In the genomic region with DNA sequence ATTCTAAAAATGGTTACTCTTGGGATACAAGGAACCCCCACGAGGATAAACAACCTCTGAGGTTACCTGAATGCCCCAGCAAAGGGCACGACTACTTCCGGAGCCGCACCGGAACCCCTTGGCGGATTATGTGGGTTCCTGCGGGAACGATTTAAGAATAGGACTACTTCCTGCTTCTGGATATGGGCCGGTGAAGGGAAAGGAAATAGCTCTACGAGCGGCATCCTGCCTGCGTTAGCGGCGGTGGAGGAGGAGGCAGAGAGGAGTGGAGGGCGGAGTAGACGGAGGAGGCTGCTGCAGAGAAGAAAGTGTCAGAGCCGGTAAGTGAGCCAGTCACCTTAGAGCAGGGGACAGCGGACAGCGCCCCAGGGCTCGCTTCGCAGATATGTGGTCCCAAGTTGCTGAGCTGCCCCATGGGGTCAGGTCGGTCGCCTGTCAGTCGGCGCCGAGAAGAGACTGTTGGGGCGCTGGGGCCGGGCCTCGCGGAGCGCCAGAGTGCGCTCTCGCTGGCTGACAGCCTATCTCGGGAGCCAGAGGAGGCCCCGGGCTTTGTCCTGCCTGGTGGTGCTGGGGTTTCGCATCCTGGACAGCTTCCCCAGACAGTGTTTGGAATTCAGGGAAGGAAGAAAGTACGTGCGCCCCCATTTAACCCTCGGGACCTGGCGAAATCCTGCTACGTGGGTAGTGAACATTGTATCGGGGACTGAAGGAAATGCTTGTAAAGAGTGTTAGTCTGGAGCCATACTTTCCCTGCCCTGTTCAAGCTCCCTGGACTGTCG, we compare ENCODE assay signal across 8 cellular contexts. TPM values are rescaled to one million over a fixed set of nuclear protein-coding genes. Genes with fewer than 3 reads are reported as not detected.
A peak's percentile ranks its signal among the peaks of the same experiment; 100 is the strongest.
DNase-seq lines count a peak whose midpoint lies in the region; ATAC-seq, FAIRE-seq and TF ChIP-seq lines count a peak whose summit lies in the region.

Gene KLHL20 (plus strand): TSS at position 223 of the 779 bp plus-strand sequence. CDS start 1,063 bp downstream, outside the sequence.

- no peaks in the 10 kb centered on the region for H3K9me2 ChIP-seq in OCI-LY1 (ENCODE audit: low read depth, low read length)

- TSS peak; percentile 41 for BruUV-seq in endothelial cell of umbilical vein (replicated peaks; lab: Mats Ljungman, UMichigan)

- H3K4me2 ChIP-seq in OCI-LY1 (ENCODE audit: low read length) (peak within 1 kb of the TSS; percentile 78), endothelial cell of umbilical vein (ENCODE audit: insufficient read depth, low read length) (peak within 1 kb of the TSS; percentile 95)

- no peaks in the 10 kb centered on the region for H4K20me1 ChIP-seq in OCI-LY1 (ENCODE audit: insufficient read depth, low read length)
- H4K20me1 ChIP-seq in endothelial cell of umbilical vein (replicated peaks; ENCODE audit: control insufficient read depth, extremely low read depth, insufficient read depth, low read length) = no peaks in the 10 kb centered on the region

- H3K79me2 ChIP-seq in OCI-LY1 (ENCODE audit: insufficient read depth, low read length) (peaks cover 22% of the 10 kb centered on the region), endothelial cell of umbilical vein (ENCODE audit: control insufficient read depth, insufficient read depth, low read length) (peaks cover 24% of the 10 kb centered on the region)

- dilution Hi-C loops in endothelial cell of umbilical vein (cut with MboI; ENCODE audit: extremely low pct_ligation_motif_present, low sequenced_read_pairs) = no loop called here

- TF ChIP-seq CTCF in D721Med (IDR thresholded peaks at IDR 0.05; ENCODE audit: insufficient read depth, missing control alignments) = no peak
- peak; percentile 15; the same call in 1 of the 2 replicates for TF ChIP-seq CTCF in OCI-LY1 (IDR thresholded peaks at IDR 0.05; ENCODE audit: low read length)
- no peak for TF ChIP-seq CTCF in endothelial cell of umbilical vein (IDR thresholded peaks at IDR 0.05; ENCODE audit: extremely low read depth in 1 of 2, insufficient read depth in 1 of 2, low read depth in 1 of 2, low read length in 2 of 2)

- ATAC-seq in GM21447 (IDR thresholded peaks at IDR 0.05; ENCODE audit: unreplicated experiment) = peak; percentile 92

- H3K9me3 ChIP-seq in HUES64 (ENCODE audit: insufficient read depth, low read depth, low read length) (peaks cover 2% of the 10 kb centered on the region; the same call in 1 of the 2 replicates), OCI-LY1 (ENCODE audit: low read length) (no peaks in the 10 kb centered on the region), endothelial cell of umbilical vein (replicated peaks; ENCODE audit: control insufficient read depth, insufficient read depth, low read length) (no peaks in the 10 kb centered on the region)

- H2AFZ ChIP-seq in OCI-LY1 (ENCODE audit: low read length) = peak within 1 kb of the TSS; percentile 99
- H2AFZ ChIP-seq in endothelial cell of umbilical vein (ENCODE audit: low read depth, low read length) = peak within 1 kb of the TSS; percentile 100

- H3K4me1 ChIP-seq in HUES64 (ENCODE audit: insufficient read depth, low read length) (peaks cover 10% of the 10 kb centered on the region; the same call in 1 of the 2 replicates), OCI-LY1 (ENCODE audit: insufficient read depth, low read length, severe bottlenecking) (peaks cover 22% of the 10 kb centered on the region), endothelial cell of umbilical vein (ENCODE audit: control insufficient read depth, extremely low read depth, insufficient read depth, low read length) (peaks cover 23% of the 10 kb centered on the region)

- intact Hi-C loops in endothelial cell of umbilical vein (cut with micrococcal nuclease) = loop anchor here (1.0 to 10.0 kb wide), 7 partner anchors 46 to 440 kb away; partner anchors contain the start of genes ANKRD45, CENPL, DARS2 and PRDX6

- H3K4me3 ChIP-seq in HUES64 (ENCODE audit: low read length) (peak within 1 kb of the TSS; percentile 93), OCI-LY1 (ENCODE audit: low read depth, low read length, poor library complexity, severe bottlenecking) (peak within 1 kb of the TSS; percentile 81), endothelial cell of umbilical vein (replicated peaks in 1 of 3; ENCODE audit: insufficient read depth in 1 of 3, low read depth in 1 of 3, low read length in 3 of 3) (peak within 1 kb of the TSS; percentile 75 to 96 (median 92))

- H3K27me3 ChIP-seq in HUES64 (ENCODE audit: insufficient read depth, low read length) = peaks cover 35% of the 10 kb centered on the region
- H3K27me3 ChIP-seq in OCI-LY1 (ENCODE audit: insufficient read depth, low read length) = 0 out of 2 replicates have a peak, but pooled peaks cover 4% of the 10 kb centered on the region
- H3K27me3 ChIP-seq in endothelial cell of umbilical vein (ENCODE audit: control insufficient read depth in 2 of 2, insufficient read depth in 2 of 2, low read length in 2 of 2) = peaks cover 4 to 20% of the 10 kb centered on the region in 2 experiments

- H3K9me1 ChIP-seq in endothelial cell of umbilical vein (replicated peaks; ENCODE audit: control insufficient read depth, extremely low read depth, insufficient read depth, low read length) = no peaks in the 10 kb centered on the region

- TF ChIP-seq POLR2A in endothelial cell of umbilical vein (IDR thresholded peaks at IDR 0.05; ENCODE audit: low read depth, low read length) = peak; percentile 89

- POLR2A ChIA-PET in endothelial cell of umbilical vein (lab: Charles Lee) = interaction anchor here (0.5 to 1.0 kb wide), 2 partner anchors 9 to 153 kb away, joined by 3 to 4 read pairs; partner anchors contain the start of genes GAS5 and ZBTB37

- DNase-seq in D721Med (ENCODE audit: insufficient read length, low spot score) (peak; percentile 58), endothelial cell of umbilical vein (ENCODE audit: low read depth, low spot score) (peak; percentile 93), midbrain (lab: John Stamatoyannopoulos, UW) (peak; percentile 89)
- peak; percentile 76 for DNase-seq in activated CD8-positive, alpha-beta memory T cell treated with anti-CD3 and anti-CD28 coated beads, Interleukin-2, amount 50 U/mL, for 4 hours
- peak; percentile 63 to 64 for DNase-seq in stimulated activated CD8-positive, alpha-beta memory T cell treated with anti-CD3 and anti-CD28 coated beads, Interleukin-2, amount 100 ng/mL, for 1 hour (ENCODE audit: low read depth in 2 of 2)

- CTCF ChIA-PET in endothelial cell of umbilical vein (lab: Charles Lee) = interaction anchor here (0.6 to 2.1 kb wide), 11 partner anchors 18 to 1999 kb away, joined by 3 to 10 read pairs (median 4); partner anchors contain the start of genes CENPL and DARS2

- H3K27ac ChIP-seq in HUES64 (ENCODE audit: low read depth, low read length) (peak within 1 kb of the TSS; percentile 4; the same call in 1 of the 2 replicates), OCI-LY1 (ENCODE audit: low read depth, low read length, poor library complexity, severe bottlenecking) (peak within 1 kb of the TSS; percentile 46), endothelial cell of umbilical vein (ENCODE audit: insufficient read depth, low read depth, low read length) (peak within 1 kb of the TSS; percentile 50)

- H3K9ac ChIP-seq in HUES64 (ENCODE audit: low read depth, low read length) = peak within 1 kb of the TSS; percentile 81
- H3K9ac ChIP-seq in OCI-LY1 (ENCODE audit: low read length) = peak within 1 kb of the TSS; percentile 73
- H3K9ac ChIP-seq in endothelial cell of umbilical vein (replicated peaks; ENCODE audit: extremely low read depth, insufficient read depth, low read length) = peak within 1 kb of the TSS; percentile 71

- 2% methylated on average over 43 of the region's 43 CpGs for WGBS in HUES64

- H3F3A ChIP-seq in OCI-LY1 (ENCODE audit: insufficient read depth, low read length) = no peaks in the 10 kb centered on the region

- FAIRE-seq in D721Med (lab: Jason Lieb, UNC) (peak; percentile 67), endothelial cell of umbilical vein (lab: Jason Lieb, UNC) (peak; percentile 93)

- no peaks in the 10 kb centered on the region for H3K36me3 ChIP-seq in HUES64 (ENCODE audit: insufficient read depth, low read length)
- no peaks in the 10 kb centered on the region for H3K36me3 ChIP-seq in OCI-LY1 (ENCODE audit: insufficient read depth, low read length)
- no peaks in the 10 kb centered on the region for H3K36me3 ChIP-seq in endothelial cell of umbilical vein (ENCODE audit: control insufficient read depth in 2 of 2, extremely low read depth in 1 of 2, insufficient read depth in 2 of 2, low read length in 2 of 2)

TF ChIP-seq in endothelial cell of umbilical vein, 7 proteins besides CTCF, POLR2A, EP300 and RAD21:
- TF ChIP-seq MYC (IDR thresholded peaks at IDR 0.05; ENCODE audit: low read depth, low read length) = no peak
- TF ChIP-seq POLR2AphosphoS5 (IDR thresholded peaks at IDR 0.05; ENCODE audit: insufficient read depth, low read depth, low read length) = peak; percentile 87

RNA-seq across cellular contexts. Expression of gene KLHL20, which starts in this region (rescaled TPM):
- 8.9 TPM for polyA plus RNA-seq in HUES64 (2013, experiment 1 of 2)
- 8.1 TPM for polyA plus RNA-seq in HUES64 (2013, experiment 2 of 2)
- 23.8 and 26.9 TPM in 2 replicates for total RNA-seq in endothelial cell of umbilical vein
- 9.9 and 14.0 TPM in 2 replicates for polyA plus RNA-seq in endothelial cell of umbilical vein
- polyA plus RNA-seq in endothelial cell of umbilical vein (2011; cell fraction: cytosol; rRNA removed) = 13.3 and 13.5 TPM in 2 replicates
- polyA plus RNA-seq in endothelial cell of umbilical vein (2011; cell fraction: nucleus; rRNA removed) = 17.5 and 25.5 TPM in 2 replicates
- polyA plus RNA-seq in endothelial cell of umbilical vein (2012) = 16.1 and 21.7 TPM in 2 replicates
- 27.7 and 38.2 TPM in 2 replicates for polyA minus RNA-seq in endothelial cell of umbilical vein
- polyA minus RNA-seq in endothelial cell of umbilical vein (2011; cell fraction: cytosol; rRNA and poly(A)+ RNA removed) = 9.8 TPM
- 26.4 and 29.9 TPM in 2 replicates for polyA minus RNA-seq in endothelial cell of umbilical vein (2011; cell fraction: nucleus; rRNA and poly(A)+ RNA removed)

Comparison
In these comparisons a context has a peak if more than half of its experiments do, and no peak if none do; other contexts are left out.
1. Peak in every context shown above with its lines: DNase-seq, ATAC-seq, H3K4me3 ChIP-seq and H3K27ac ChIP-seq.